ENCODE assay signal across 19 cellular contexts in genomic region chr7:1050956-1051690, GRCh38. TPM values are rescaled to one million over a fixed set of nuclear protein-coding genes. Genes with fewer than 3 reads are reported as not detected.
A peak's percentile ranks its signal among the peaks of the same experiment; 100 is the strongest.
DNase-seq lines count a peak whose midpoint lies in the region; ATAC-seq and TF ChIP-seq lines count a peak whose summit lies in the region.
"Had no signal": no experiment of that assay in that cellular context is flagged by ENCODE, and none has a peak within 500 bp of the region (broad histone marks: within the 10 kb centered on the region; RNA-seq: fewer than 3 reads in every experiment).

No MANE protein-coding gene starts in this region.

- H3K36me3 ChIP-seq in parathyroid adenoma (ENCODE audit: control insufficient read depth, insufficient read depth, low read length) (no peaks in the 10 kb centered on the region), transverse colon (no peaks in the 10 kb centered on the region)
- H3K36me3 ChIP-seq: BE2C, pancreas had no signal

- intact Hi-C loops in activated T-helper 2 cell treated with anti-CD3 and anti-CD28 coated beads, Interferon-gamma antibody, Interleukin-2, Interleukin-4, amounts not matched to agents 10 μg/mL and 5 μg/mL and 100 μg/mL, durations not matched to agents 14 hours and 24 hours and 36 hours (cut with micrococcal nuclease) = no loop called here
- intact Hi-C loops in transverse colon (cut with DNase I; ENCODE audit: low total_unique reads) = no loop called here

- no peak overlapping the region for H2AFZ ChIP-seq in parathyroid adenoma

- H3K4me1 Mint-ChIP-seq in activated T-helper 2 cell treated with anti-CD3 and anti-CD28 coated beads, Interferon-gamma antibody, Interleukin-2, Interleukin-4, amounts not matched to agents 10 μg/mL and 5 μg/mL and 100 μg/mL, durations not matched to agents 14 hours and 24 hours and 36 hours (ENCODE audit: low read depth) = peaks cover 52% of the 10 kb centered on the region
- H3K4me1 Mint-ChIP-seq in endothelial cell (ENCODE audit: unreplicated experiment) = peaks cover 62% of the 10 kb centered on the region

- no peak for DNase-seq in activated T-helper 2 cell treated with anti-CD3 and anti-CD28 coated beads, Interferon-gamma antibody, Interleukin-2, Interleukin-4, amounts not matched to agents 10 μg/mL and 5 μg/mL and 100 μg/mL, durations not matched to agents 14 hours and 24 hours and 36 hours (ENCODE audit: low spot score)
- DNase-seq in endothelial cell (ENCODE audit: low spot score) (no peak), transverse colon (no peak), SHP77 treated with DMSO at 0.1 percent for 48 hours (lab: John Stamatoyannopoulos, UW) (no peak)
- DNase-seq: activated CD4-positive, alpha-beta T cell treated with anti-CD3 and anti-CD28 coated beads for 4 hours; BE2C; DMS 273 treated with DMSO at 0.1 percent for 48 hours; effector CD8-positive, alpha-beta T cell; H7; NCI-H1436; NCI-H226; stimulated activated CD4-positive, alpha-beta T cell treated with anti-CD3 and anti-CD28 coated beads, Interleukin-15, amount 100 ng/mL, for 24 hours; T-helper 9 cell had no signal

- H3K4me3 ChIP-seq in parathyroid adenoma (ENCODE audit: low read depth, low read length) (no peak overlapping the region), transverse colon (no peak overlapping the region)
- H3K4me3 ChIP-seq: pancreas had no signal

- H3K79me2 ChIP-seq in parathyroid adenoma = peaks cover 18% of the 10 kb centered on the region

- no peak for TF ChIP-seq POLR2A in transverse colon (IDR thresholded peaks at IDR 0.05)

- no peaks in the 10 kb centered on the region for H3K27me3 Mint-ChIP-seq in activated T-helper 2 cell treated with anti-CD3 and anti-CD28 coated beads, Interferon-gamma antibody, Interleukin-2, Interleukin-4, amounts not matched to agents 10 μg/mL and 5 μg/mL and 100 μg/mL, durations not matched to agents 14 hours and 24 hours and 36 hours (ENCODE audit: low read depth)
- peaks cover 18% of the 10 kb centered on the region for H3K27me3 Mint-ChIP-seq in endothelial cell (ENCODE audit: unreplicated experiment)
- H3K27me3 Mint-ChIP-seq: activated naive CD4-positive, alpha-beta T cell treated with anti-CD3 and anti-CD28 coated beads, Interleukin-2, amount 50 U/mL, for 24 hours; stimulated activated naive CD8-positive, alpha-beta T cell treated with anti-CD3 and anti-CD28 coated beads, Interleukin-15, Interleukin-2, amounts not matched to agents 100 ng/mL and 50 ng/mL, for 24 hours had no signal

- peak overlapping the region; percentile 60 for H3K27ac Mint-ChIP-seq in activated T-helper 2 cell treated with anti-CD3 and anti-CD28 coated beads, Interferon-gamma antibody, Interleukin-2, Interleukin-4, amounts not matched to agents 10 μg/mL and 5 μg/mL and 100 μg/mL, durations not matched to agents 14 hours and 24 hours and 36 hours
- H3K27ac Mint-ChIP-seq in endothelial cell (ENCODE audit: unreplicated experiment) = peak overlapping the region; percentile 95
- H3K27ac Mint-ChIP-seq: activated naive CD4-positive, alpha-beta T cell treated with anti-CD3 and anti-CD28 coated beads, Interleukin-2, amount 50 U/mL, for 24 hours; stimulated activated naive CD8-positive, alpha-beta T cell treated with anti-CD3 and anti-CD28 coated beads, Interleukin-15, Interleukin-2, amounts not matched to agents 100 ng/mL and 50 ng/mL, for 24 hours had no signal

- H3K4me2 ChIP-seq in parathyroid adenoma (ENCODE audit: low read length) = no peak overlapping the region

- no peak for TF ChIP-seq CTCF in endothelial cell (IDR thresholded peaks at IDR 0.05; ENCODE audit: unreplicated experiment)
- no peak for TF ChIP-seq CTCF in parathyroid adenoma (IDR thresholded peaks at IDR 0.05)
- no peak for TF ChIP-seq CTCF in transverse colon (IDR thresholded peaks at IDR 0.05)

- H3K9me3 Mint-ChIP-seq in activated T-helper 2 cell treated with anti-CD3 and anti-CD28 coated beads, Interferon-gamma antibody, Interleukin-2, Interleukin-4, amounts not matched to agents 10 μg/mL and 5 μg/mL and 100 μg/mL, durations not matched to agents 14 hours and 24 hours and 36 hours = no peaks in the 10 kb centered on the region
- H3K9me3 Mint-ChIP-seq in endothelial cell (ENCODE audit: unreplicated experiment) = no peaks in the 10 kb centered on the region
- H3K9me3 Mint-ChIP-seq: activated naive CD4-positive, alpha-beta T cell treated with anti-CD3 and anti-CD28 coated beads, Interleukin-2, amount 50 U/mL, for 24 hours; stimulated activated naive CD8-positive, alpha-beta T cell treated with anti-CD3 and anti-CD28 coated beads, Interleukin-15, Interleukin-2, amounts not matched to agents 100 ng/mL and 50 ng/mL, for 24 hours had no signal

- H3K9ac ChIP-seq in parathyroid adenoma = no peak overlapping the region

- H3K27ac ChIP-seq in parathyroid adenoma (peak overlapping the region; percentile 57), transverse colon (peak overlapping the region; percentile 17 to 85 (median 42))

- ATAC-seq in HG03159 (IDR thresholded peaks at IDR 0.05; ENCODE audit: unreplicated experiment) = no peak
- no peak for ATAC-seq in HG02840 (IDR thresholded peaks at IDR 0.05; ENCODE audit: low FRiP score, unreplicated experiment)
- ATAC-seq: pancreas had no signal

- no peaks in the 10 kb centered on the region for H3K27me3 ChIP-seq in parathyroid adenoma (ENCODE audit: control insufficient read depth, insufficient read depth, low read length)
- no peaks in the 10 kb centered on the region for H3K27me3 ChIP-seq in transverse colon
- H3K27me3 ChIP-seq: BE2C, pancreas had no signal

- H3K9me3 ChIP-seq in parathyroid adenoma (ENCODE audit: control insufficient read depth, low read length) (no peaks in the 10 kb centered on the region), transverse colon (no peaks in the 10 kb centered on the region)
- H3K9me3 ChIP-seq: BE2C, pancreas had no signal

- TF ChIP-seq EP300 in transverse colon (IDR thresholded peaks at IDR 0.05; ENCODE audit: low read depth) = no peak

- H3K36me3 Mint-ChIP-seq in activated T-helper 2 cell treated with anti-CD3 and anti-CD28 coated beads, Interferon-gamma antibody, Interleukin-2, Interleukin-4, amounts not matched to agents 10 μg/mL and 5 μg/mL and 100 μg/mL, durations not matched to agents 14 hours and 24 hours and 36 hours (ENCODE audit: low read depth) = peaks cover 3% of the 10 kb centered on the region
- H3K36me3 Mint-ChIP-seq in endothelial cell (ENCODE audit: low read depth, unreplicated experiment) = peaks cover 6% of the 10 kb centered on the region
- H3K36me3 Mint-ChIP-seq: activated naive CD4-positive, alpha-beta T cell treated with anti-CD3 and anti-CD28 coated beads, Interleukin-2, amount 50 U/mL, for 24 hours had no signal

- in situ Hi-C loops in transverse colon (cut with MboI; ENCODE audit: low pct_ligation_motif_present in 1 of 4, low pct_unique_long_range_greater_than_20kb in 1 of 4, low sequenced_read_pairs in 3 of 4) = no loop called here

- peaks cover 17% of the 10 kb centered on the region for H3K4me1 ChIP-seq in parathyroid adenoma
- H3K4me1 ChIP-seq in transverse colon = peaks cover 15 to 81% (median 26%) of the 10 kb centered on the region in 4 donors

- H3K4me3 Mint-ChIP-seq in activated T-helper 2 cell treated with anti-CD3 and anti-CD28 coated beads, Interferon-gamma antibody, Interleukin-2, Interleukin-4, amounts not matched to agents 10 μg/mL and 5 μg/mL and 100 μg/mL, durations not matched to agents 14 hours and 24 hours and 36 hours (ENCODE audit: low read depth) = no peak overlapping the region
- no peak overlapping the region for H3K4me3 Mint-ChIP-seq in endothelial cell (ENCODE audit: unreplicated experiment)
- H3K4me3 Mint-ChIP-seq: activated naive CD4-positive, alpha-beta T cell treated with anti-CD3 and anti-CD28 coated beads, Interleukin-2, amount 50 U/mL, for 24 hours; stimulated activated naive CD8-positive, alpha-beta T cell treated with anti-CD3 and anti-CD28 coated beads, Interleukin-15, Interleukin-2, amounts not matched to agents 100 ng/mL and 50 ng/mL, for 24 hours had no signal

- 83 to 100% methylated on average over 2 to 22 of the region's 22 CpGs for WGBS in transverse colon (ENCODE audit: low coverage in 1 of 2), 2 donors

RNA-seq across cellular contexts. Expression of gene GPR146, which starts 6.8 kb away (rescaled TPM):
- 5.6 and 6.7 TPM in 2 replicates for total RNA-seq in activated T-helper 2 cell treated with anti-CD3 and anti-CD28 coated beads, Interferon-gamma antibody, Interleukin-2, Interleukin-4, amounts not matched to agents 10 μg/mL and 5 μg/mL and 100 μg/mL, durations not matched to agents 14 hours and 24 hours and 36 hours
- total RNA-seq in endothelial cell (ENCODE audit: unreplicated experiment) (8.1 TPM), transverse colon (10 to 100 TPM in 1 of 4 donors, 1 to 10 TPM in 1, not detected in 2; 9.2 to 14.5 TPM)

RNA-seq across cellular contexts. Expression of gene GPER1, which starts 36.8 kb away (rescaled TPM):
- total RNA-seq in activated T-helper 2 cell treated with anti-CD3 and anti-CD28 coated beads, Interferon-gamma antibody, Interleukin-2, Interleukin-4, amounts not matched to agents 10 μg/mL and 5 μg/mL and 100 μg/mL, durations not matched to agents 14 hours and 24 hours and 36 hours = 0.37 and 0.46 TPM in 2 replicates
- total RNA-seq in endothelial cell (ENCODE audit: unreplicated experiment) (0.72 TPM), transverse colon (10 to 100 TPM in 3 of 4 donors, 1 to 10 TPM in 1; 2.2 to 33.7 (median 11.7) TPM)
